In genomic region chr10:52950578-52950977, GRCh38 we compare ENCODE assay signal across 21 cellular contexts.
"Had no signal": no experiment of that assay in that cellular context is flagged by ENCODE, and none has a peak within 500 bp of the region (broad histone marks: within the 10 kb centered on the region; RNA-seq: fewer than 3 reads in every experiment).

No MANE protein-coding gene starts in this region.

- H3K27ac ChIP-seq: dorsolateral prefrontal cortex, neutrophil, tibial nerve, vagina had no signal

- H3K4me1 Mint-ChIP-seq: activated naive CD4-positive, alpha-beta T cell treated with anti-CD3 and anti-CD28 coated beads, Interleukin-2, amount 10 ng/mL, durations not matched to agents 7 days and 5 days; activated naive CD8-positive, alpha-beta T cell treated with anti-CD3 and anti-CD28 coated beads, Interleukin-2, amount 50 U/mL, for 24 hours; brain; memory B cell; naive thymus-derived CD4-positive, alpha-beta T cell had no signal

- DNase-seq: activated CD4-positive, alpha-beta T cell treated with anti-CD3 and anti-CD28 coated beads, Interleukin-2, amount 50 U/mL, for 1 hour; activated CD8-positive, alpha-beta memory T cell treated with anti-CD3 and anti-CD28 coated beads, Interleukin-2, amount 50 U/mL, for 4 hours; activated naive CD4-positive, alpha-beta T cell treated with anti-CD3 and anti-CD28 coated beads, Interleukin-2, amount 10 ng/mL, durations not matched to agents 7 days and 5 days; activated naive CD8-positive, alpha-beta T cell treated with anti-CD3 and anti-CD28 coated beads, Interleukin-2, amount 50 U/mL, for 24 hours; activated T-cell treated with anti-CD3 and anti-CD28 coated beads, Interleukin-2, amount 50 U/mL, for 4 hours; caudate nucleus; dorsolateral prefrontal cortex; naive thymus-derived CD4-positive, alpha-beta T cell; stimulated activated CD4-positive, alpha-beta T cell treated with anti-CD3 and anti-CD28 coated beads, Interleukin-12 subunit alpha, Interleukin-12 subunit beta, amount 100 ng/mL, for 4 hours; stimulated activated CD4-positive, alpha-beta T cell treated with anti-CD3 and anti-CD28 coated beads, Interleukin-1b, Interleukin-23, amount 100 ng/mL, for 48 hours; T-helper 1 cell; T-helper 9 cell had no signal

- H3K27me3 ChIP-seq: neutrophil, tibial nerve, vagina had no signal

- H3K4me1 ChIP-seq: tibial nerve, vagina had no signal

- ATAC-seq: activated CD4-positive, CD25-positive, alpha-beta regulatory T cell treated with anti-CD3 and anti-CD28 coated beads, Interleukin-2, amount 50 U/mL, for 24 hours; activated naive CD8-positive, alpha-beta T cell treated with anti-CD3 and anti-CD28 coated beads, Interleukin-2, amount 50 U/mL, for 24 hours; activated T-cell treated with anti-CD3 and anti-CD28 coated beads, Interleukin-2, amount 50 U/mL, for 4 hours; esophagus mucosa; naive thymus-derived CD4-positive, alpha-beta T cell had no signal

- H3K4me3 Mint-ChIP-seq: activated naive CD4-positive, alpha-beta T cell treated with anti-CD3 and anti-CD28 coated beads, Interleukin-2, amount 10 ng/mL, durations not matched to agents 7 days and 5 days; activated naive CD8-positive, alpha-beta T cell treated with anti-CD3 and anti-CD28 coated beads, Interleukin-2, amount 50 U/mL, for 24 hours; activated T-cell treated with anti-CD3 and anti-CD28 coated beads, Interleukin-2, amount 50 U/mL, for 4 hours; brain; memory B cell; naive thymus-derived CD4-positive, alpha-beta T cell; stimulated activated naive CD8-positive, alpha-beta T cell treated with anti-CD3 and anti-CD28 coated beads, Interleukin-15, Interleukin-2, amounts not matched to agents 100 ng/mL and 50 ng/mL, for 24 hours had no signal

- H3K36me3 ChIP-seq: neutrophil, tibial nerve, vagina had no signal

- H3K27ac Mint-ChIP-seq: activated naive CD4-positive, alpha-beta T cell treated with anti-CD3 and anti-CD28 coated beads, Interleukin-2, amount 10 ng/mL, durations not matched to agents 7 days and 5 days; activated naive CD8-positive, alpha-beta T cell treated with anti-CD3 and anti-CD28 coated beads, Interleukin-2, amount 50 U/mL, for 24 hours; memory B cell; naive thymus-derived CD4-positive, alpha-beta T cell; stimulated activated naive CD8-positive, alpha-beta T cell treated with anti-CD3 and anti-CD28 coated beads, Interleukin-15, Interleukin-2, amounts not matched to agents 100 ng/mL and 50 ng/mL, for 24 hours had no signal

- H3K4me3 ChIP-seq: dorsolateral prefrontal cortex, tibial nerve, vagina had no signal

- FAIRE-seq: endometrium had no signal

- H3K9me3 Mint-ChIP-seq: memory B cell; stimulated activated naive CD8-positive, alpha-beta T cell treated with anti-CD3 and anti-CD28 coated beads, Interleukin-15, Interleukin-2, amounts not matched to agents 100 ng/mL and 50 ng/mL, for 24 hours had no signal

- H3K36me3 Mint-ChIP-seq: activated naive CD4-positive, alpha-beta T cell treated with anti-CD3 and anti-CD28 coated beads, Interleukin-2, amount 10 ng/mL, durations not matched to agents 7 days and 5 days; brain; memory B cell; naive thymus-derived CD4-positive, alpha-beta T cell had no signal

- H3K9me3 ChIP-seq: neutrophil, tibial nerve, vagina had no signal

- H3K27me3 Mint-ChIP-seq: activated naive CD4-positive, alpha-beta T cell treated with anti-CD3 and anti-CD28 coated beads, Interleukin-2, amount 10 ng/mL, durations not matched to agents 7 days and 5 days; activated naive CD8-positive, alpha-beta T cell treated with anti-CD3 and anti-CD28 coated beads, Interleukin-2, amount 50 U/mL, for 24 hours; memory B cell; naive thymus-derived CD4-positive, alpha-beta T cell; stimulated activated naive CD8-positive, alpha-beta T cell treated with anti-CD3 and anti-CD28 coated beads, Interleukin-15, Interleukin-2, amounts not matched to agents 100 ng/mL and 50 ng/mL, for 24 hours had no signal
